9 cellular contexts compared by ENCODE assay signal in genomic region chr9:113511856-113512761, GRCh38. TPM values are rescaled to one million over a fixed set of nuclear protein-coding genes. Genes with fewer than 3 reads are reported as not detected.
A peak's percentile ranks its signal among the peaks of the same experiment; 100 is the strongest.
DNase-seq lines count a peak whose midpoint lies in the region; ATAC-seq and TF ChIP-seq lines count a peak whose summit lies in the region.
"Had no signal": no experiment of that assay in that cellular context is flagged by ENCODE, and none has a peak within 500 bp of the region (broad histone marks: within the 10 kb centered on the region; RNA-seq: fewer than 3 reads in every experiment).

No MANE protein-coding gene starts in this region.

- H3K9me3 ChIP-seq in Loucy (ENCODE audit: insufficient read depth, low read depth, low read length), result no peaks in the 10 kb centered on the region
- no peaks in the 10 kb centered on the region for H3K9me3 ChIP-seq in stomach

- H3K4me1 ChIP-seq in Loucy (ENCODE audit: insufficient read depth, low read length, poor library complexity, severe bottlenecking), result peaks cover 31% of the 10 kb centered on the region
- peaks cover 9 to 57% (median 52%) of the 10 kb centered on the region in 4 donors for H3K4me1 ChIP-seq in stomach

- H3K27ac Mint-ChIP-seq in memory B cell, result peak overlapping the region; percentile 14

- 70 to 82% (median 77%) methylated on average over 9 to 10 of the region's 10 CpGs for WGBS in stomach, 5 donors

- no peaks in the 10 kb centered on the region for H3K27me3 ChIP-seq in Loucy (ENCODE audit: insufficient read depth, low read length, poor library complexity, severe bottlenecking)
- no peaks in the 10 kb centered on the region for H3K27me3 ChIP-seq in stomach
- H3K27me3 ChIP-seq: dorsolateral prefrontal cortex had no signal

- no peak for TF ChIP-seq EP300 in stomach (IDR thresholded peaks at IDR 0.05)

- H3K4me2 ChIP-seq in Loucy (ENCODE audit: low read depth, low read length, poor library complexity, severe bottlenecking), result peak overlapping the region; percentile 55

- no peaks in the 10 kb centered on the region for H3K9me3 Mint-ChIP-seq in memory B cell

- H2AFZ ChIP-seq in Loucy (ENCODE audit: low read length), result no peak overlapping the region

- H3F3A ChIP-seq in Loucy (ENCODE audit: low read depth), result no peaks in the 10 kb centered on the region; the same call in 1 of the 2 replicates

- H3K79me2 ChIP-seq in Loucy (ENCODE audit: insufficient read depth, low read length), result no peaks in the 10 kb centered on the region

- no peak overlapping the region for H3K4me3 Mint-ChIP-seq in memory B cell

- peaks cover 2% of the 10 kb centered on the region for H3K27me3 Mint-ChIP-seq in memory B cell

- no peak overlapping the region for H3K9ac ChIP-seq in Loucy (ENCODE audit: low read depth, low read length, poor library complexity, severe bottlenecking)

- H3K4me1 Mint-ChIP-seq in memory B cell, result peaks cover 15% of the 10 kb centered on the region

- H3K36me3 ChIP-seq in Loucy (ENCODE audit: insufficient read depth, low read length) (no peaks in the 10 kb centered on the region), stomach (peaks cover 4 to 38% (median 21%) of the 10 kb centered on the region in 4 donors)

- H3K9me2 ChIP-seq in Loucy (replicated peaks; ENCODE audit: low read depth, low read length), result no peaks in the 10 kb centered on the region

- DNase-seq in CD1c-positive myeloid dendritic cell (ENCODE audit: extremely low spot score) (peak; percentile 63), memory B cell (ENCODE audit: low spot score in 2 of 2) (no peak), stomach (no peak), NCI-H187 treated with DMSO at 0.1 percent for 48 hours (lab: John Stamatoyannopoulos, UW) (no peak), superior temporal gyrus (ENCODE audit: extremely low spot score) (no peak)
- DNase-seq in activated CD8-positive, alpha-beta memory T cell treated with anti-CD3 and anti-CD28 coated beads, Interleukin-2, amount 50 U/mL, for 48 hours, result peak; percentile 88

- H3K36me3 Mint-ChIP-seq in memory B cell, result no peaks in the 10 kb centered on the region

- no peak for TF ChIP-seq POLR2A in stomach (IDR thresholded peaks at IDR 0.05)

- ATAC-seq in GM21447 (IDR thresholded peaks at IDR 0.05; ENCODE audit: unreplicated experiment) (peak; percentile 45), memory B cell (ENCODE audit: low read depth) (peak; percentile 23)

- no peaks in the 10 kb centered on the region for H4K20me1 ChIP-seq in Loucy (ENCODE audit: insufficient read depth, low read length, poor library complexity, severe bottlenecking)

- H3K4me3 ChIP-seq in Loucy (ENCODE audit: low read length, poor library complexity, severe bottlenecking) (peak overlapping the region; percentile 26), stomach (no peak overlapping the region)
- H3K4me3 ChIP-seq: dorsolateral prefrontal cortex had no signal

- peak overlapping the region; percentile 39 to 73 (median 71) for H3K27ac ChIP-seq in stomach
- H3K27ac ChIP-seq: dorsolateral prefrontal cortex had no signal

- TF ChIP-seq CTCF in Loucy (conservative IDR thresholded peaks at IDR 0.05; ENCODE audit: low read length) (no peak), stomach (IDR thresholded peaks at IDR 0.05) (no peak)

- intact Hi-C loops in stomach (cut with DNase I; ENCODE audit: low total_unique reads), result no loop called here

RNA-seq across cellular contexts. Expression of gene RGS3, which starts 48.6 kb away (rescaled TPM):
- 10 to 100 TPM; 27.0 to 71.4 (median 49.2) TPM for total RNA-seq in stomach
- polyA plus RNA-seq in stomach, result 10 to 100 TPM; 26.6 to 41.0 (median 30.4) TPM

Comparison
In these comparisons a context has a peak if more than half of its experiments do, and no peak if none do; other contexts are left out.
1. DNase-seq: peak in CD1c-positive myeloid dendritic cell (single experiment) and activated CD8-positive, alpha-beta memory T cell treated with anti-CD3 and anti-CD28 coated beads, Interleukin-2, amount 50 U/mL, for 48 hours (single experiment); none in memory B cell (0 of 2), stomach (single experiment), NCI-H187 treated with DMSO at 0.1 percent for 48 hours (single experiment) and superior temporal gyrus (single experiment).